ENCODE assay signal across 23 cellular contexts in the genomic region with DNA sequence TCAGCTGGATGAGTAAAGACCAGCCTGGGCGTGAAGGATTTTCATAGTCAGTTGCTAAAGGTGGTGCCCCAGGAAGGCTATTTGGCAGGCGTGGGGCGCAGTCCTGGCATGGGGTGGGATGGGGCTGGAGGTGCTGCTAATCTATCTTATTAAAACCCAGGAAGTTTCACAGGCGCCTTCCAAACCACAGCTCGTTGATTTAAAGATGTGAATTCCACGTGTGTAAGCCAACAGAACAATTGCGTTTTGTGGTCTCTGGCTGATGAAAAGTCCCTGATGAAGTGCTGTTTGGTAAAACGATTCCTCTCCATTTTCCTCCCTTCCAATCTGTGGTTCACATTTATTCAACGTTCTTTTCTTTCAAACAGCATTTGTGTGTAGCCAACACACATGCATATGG.
DNase-seq lines count a peak whose midpoint lies in the region; ATAC-seq and TF ChIP-seq lines count a peak whose summit lies in the region.
"Had no signal": no experiment of that assay in that cellular context is flagged by ENCODE, and none has a peak within 500 bp of the region (broad histone marks: within the 10 kb centered on the region; RNA-seq: fewer than 3 reads in every experiment).

No MANE protein-coding gene starts in this region.

- H3K27ac ChIP-seq in BLaER1 treated with 17β-estradiol and CSF1 and Interleukin-3, amounts not matched to agents 10 nM and 100 nM, result 0 out of 22 replicates have a peak overlapping the region, but pooled peaks of 1 of the 11 experiments have one; percentile 4
- H3K27ac ChIP-seq in trophoblast cell (ENCODE audit: low read depth, low read length), result no peak overlapping the region
- H3K27ac ChIP-seq: gastrocnemius medialis, right atrium auricular region, WERI-Rb-1 had no signal

- peaks cover 0 to 10% (median 3%) of the 10 kb centered on the region in 11 experiments; a peak in 3 of 22 replicates for H3K36me3 ChIP-seq in BLaER1 treated with 17β-estradiol and CSF1 and Interleukin-3, amounts not matched to agents 10 nM and 100 nM
- no peaks in the 10 kb centered on the region for H3K36me3 ChIP-seq in trophoblast cell (ENCODE audit: control insufficient read depth in 1 of 2, insufficient read depth in 2 of 2, low read length in 2 of 2)
- H3K36me3 ChIP-seq: gastrocnemius medialis, right atrium auricular region, WERI-Rb-1 had no signal

- no peaks in the 10 kb centered on the region for H3K79me2 ChIP-seq in trophoblast cell (ENCODE audit: control insufficient read depth, insufficient read depth, low read length, poor library complexity)

- H3K4me2 ChIP-seq in BLaER1 treated with 17β-estradiol and CSF1 and Interleukin-3, amounts not matched to agents 10 nM and 100 nM, result peak overlapping the region in 10 of 11 experiments; percentile 26 to 91 (median 76); a peak in 16 of 22 replicates
- no peak overlapping the region for H3K4me2 ChIP-seq in trophoblast cell (ENCODE audit: low read length)

- H2BK5ac ChIP-seq in trophoblast cell (ENCODE audit: low read depth, low read length, poor library complexity), result no peak overlapping the region

- H4K12ac ChIP-seq in trophoblast cell (ENCODE audit: low read depth, low read length), result no peak overlapping the region

- H2AFZ ChIP-seq in trophoblast cell (ENCODE audit: insufficient read depth, low read length, poor library complexity), result no peak overlapping the region

- H2AK5ac ChIP-seq in trophoblast cell (ENCODE audit: low read length), result no peak overlapping the region

- H3K9me3 ChIP-seq in BLaER1 treated with 17β-estradiol and CSF1 and Interleukin-3, amounts not matched to agents 10 nM and 100 nM (replicated peaks in 1 of 11), result peaks cover 0 to 4% (median 0%) of the 10 kb centered on the region in 11 experiments; a peak in 4 of 22 replicates
- peaks cover 2% of the 10 kb centered on the region for H3K9me3 ChIP-seq in trophoblast cell (ENCODE audit: insufficient read depth, low read depth, low read length)
- H3K9me3 ChIP-seq: gastrocnemius medialis, right atrium auricular region had no signal

- no peak overlapping the region for H3K9ac ChIP-seq in BLaER1 treated with 17β-estradiol and CSF1 and Interleukin-3, amounts not matched to agents 10 nM and 100 nM
- no peak overlapping the region for H3K9ac ChIP-seq in trophoblast cell (ENCODE audit: low read length)

- peaks cover 48 to 90% (median 88%) of the 10 kb centered on the region in 10 experiments for H3K4me1 ChIP-seq in BLaER1 treated with 17β-estradiol and CSF1 and Interleukin-3, amounts not matched to agents 10 nM and 100 nM
- no peaks in the 10 kb centered on the region for H3K4me1 ChIP-seq in trophoblast cell (ENCODE audit: control insufficient read depth in 1 of 2, insufficient read depth in 2 of 2, low read length in 2 of 2)

- H4K8ac ChIP-seq in trophoblast cell (ENCODE audit: low read depth, low read length), result no peak overlapping the region

- H2BK12ac ChIP-seq in trophoblast cell (ENCODE audit: low read length), result no peak overlapping the region

- H3K4me3 ChIP-seq in BLaER1 treated with 17β-estradiol and CSF1 and Interleukin-3, amounts not matched to agents 10 nM and 100 nM, result no peak overlapping the region
- H3K4me3 ChIP-seq in astrocyte of the cerebellum (ENCODE audit: low read depth, low read length) (no peak overlapping the region), trophoblast cell (ENCODE audit: low read depth, low read length) (no peak overlapping the region)
- H3K4me3 ChIP-seq: gastrocnemius medialis, right atrium auricular region had no signal

- TF ChIP-seq CTCF in astrocyte of the cerebellum (IDR thresholded peaks at IDR 0.05; ENCODE audit: low read depth, low read length, missing control alignments), result no peak

- H3K14ac ChIP-seq in trophoblast cell (ENCODE audit: low read length), result no peak overlapping the region

- no peak overlapping the region for H2BK120ac ChIP-seq in trophoblast cell (ENCODE audit: insufficient read depth, low read length, poor library complexity)

- H3K23ac ChIP-seq in trophoblast cell (ENCODE audit: low read length), result no peak overlapping the region

- DNase-seq in HT1080 (ENCODE audit: low read depth), result peak; percentile 8
- peak; percentile 66 for DNase-seq in astrocyte of the cerebellum (ENCODE audit: low read depth)
- DNase-seq in kidney tubule cell (ENCODE audit: low spot score), result peak; percentile 28
- DNase-seq in trophoblast cell, result no peak
- no peak for DNase-seq in cortex of kidney (lab: John Stamatoyannopoulos, UW)
- DNase-seq: activated CD8-positive, alpha-beta memory T cell treated with anti-CD3 and anti-CD28 coated beads, Interleukin-2, amount 50 U/mL, for 4 hours; activated naive CD8-positive, alpha-beta T cell treated with anti-CD3 and anti-CD28 coated beads, Interleukin-2, amount 10 ng/mL, durations not matched to agents 7 days and 5 days; CD4-positive, alpha-beta memory T cell; DMS53; gastrocnemius medialis; kidney; mesendoderm; naive B cell; NCI-H1436 treated with DMSO at 0.1 percent for 48 hours; NCI-H748 treated with DMSO at 0.1 percent for 48 hours; occipital lobe; PC-3; WERI-Rb-1 had no signal

- ATAC-seq in GM18520 (IDR thresholded peaks at IDR 0.05; ENCODE audit: unreplicated experiment) (no peak), GM18861 (IDR thresholded peaks at IDR 0.05; ENCODE audit: unreplicated experiment) (no peak)
- ATAC-seq: gastrocnemius medialis, HepG2, PC-3 had no signal

- in situ Hi-C loops in astrocyte of the cerebellum (cut with HindIII; ENCODE audit: low sequenced_read_pairs), result no loop called here

- no peaks in the 10 kb centered on the region for H3K27me3 ChIP-seq in BLaER1 treated with 17β-estradiol and CSF1 and Interleukin-3, amounts not matched to agents 10 nM and 100 nM
- no peaks in the 10 kb centered on the region for H3K27me3 ChIP-seq in trophoblast cell (ENCODE audit: insufficient read depth, low read length)
- H3K27me3 ChIP-seq: gastrocnemius medialis, right atrium auricular region had no signal

- H4K91ac ChIP-seq in trophoblast cell (ENCODE audit: low read depth, low read length), result no peak overlapping the region

- no peak overlapping the region for H3K18ac ChIP-seq in trophoblast cell (ENCODE audit: low read length)

- no CpG with 5 or more reads among the region's 9 CpGs for WGBS in trophoblast cell (ENCODE audit: extremely low coverage, insufficient coverage, insufficient read length)

- peaks cover 58 to 100% (median 93%) of the 10 kb centered on the region in 11 experiments; a peak in 21 of 22 replicates for H4K20me1 ChIP-seq in BLaER1 treated with 17β-estradiol and CSF1 and Interleukin-3, amounts not matched to agents 10 nM and 100 nM

- no peak overlapping the region for H3K4ac ChIP-seq in trophoblast cell (ENCODE audit: low read depth, low read length)

- H3K79me1 ChIP-seq in trophoblast cell (ENCODE audit: low read length), result no peaks in the 10 kb centered on the region

Comparison
In these comparisons a context has a peak if more than half of its experiments do, and no peak if none do; other contexts are left out.
1. DNase-seq: peak in HT1080 (single experiment), astrocyte of the cerebellum (single experiment) and kidney tubule cell (single experiment); none in trophoblast cell (0 of 2) and cortex of kidney (single experiment).